34 cellular contexts compared by ENCODE assay signal in the genomic region with DNA sequence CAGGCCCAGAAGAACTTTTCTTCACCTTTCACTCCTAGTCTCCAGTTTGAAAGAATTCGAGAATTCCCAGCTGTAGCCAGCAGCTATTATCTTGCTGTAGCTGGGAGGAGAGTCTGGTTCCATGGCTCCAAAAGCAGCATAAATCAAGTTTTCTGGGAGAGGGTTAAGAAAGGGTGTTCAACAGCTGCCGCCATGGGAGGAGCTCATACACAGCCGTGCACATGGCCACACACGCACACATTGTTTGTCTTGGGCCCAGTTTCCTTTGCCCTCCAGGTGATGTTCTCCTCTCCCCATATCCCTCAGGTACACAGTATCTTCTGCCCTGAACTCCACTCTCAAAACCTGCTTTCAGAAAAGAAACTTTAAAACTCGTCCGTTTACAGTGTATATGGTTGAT. TPM values are rescaled to one million over a fixed set of nuclear protein-coding genes. Genes with fewer than 3 reads are reported as not detected.
"Had no signal": no experiment of that assay in that cellular context is flagged by ENCODE, and none has a peak within 500 bp of the region (broad histone marks: within the 10 kb centered on the region; RNA-seq: fewer than 3 reads in every experiment).

No MANE protein-coding gene starts in this region.

- H3K27ac Mint-ChIP-seq: activated CD4-positive, alpha-beta memory T cell treated with anti-CD3 and anti-CD28 coated beads, Interleukin-2, amount 10 ng/mL, durations not matched to agents 7 days and 5 days; activated CD8-positive, alpha-beta memory T cell treated with anti-CD3 and anti-CD28 coated beads, Interleukin-2, amount 10 ng/mL, durations not matched to agents 7 days and 5 days; activated naive CD8-positive, alpha-beta T cell treated with anti-CD3 and anti-CD28 coated beads for 36 hours had no signal

- H3K27ac ChIP-seq: brain microvascular endothelial cell, Peyer's patch, WERI-Rb-1 had no signal

- H3K27me3 ChIP-seq: Peyer's patch had no signal

- H3K4me3 ChIP-seq: Peyer's patch had no signal

- H3K9me3 ChIP-seq: Peyer's patch had no signal

- DNase-seq: activated CD4-positive, alpha-beta memory T cell treated with anti-CD3 and anti-CD28 coated beads, Interleukin-2, amount 10 ng/mL, durations not matched to agents 7 days and 5 days; activated CD4-positive, alpha-beta T cell treated with anti-CD3 and anti-CD28 coated beads for 1 hour; activated CD4-positive, alpha-beta T cell treated with anti-CD3 and anti-CD28 coated beads for 48 hours; activated CD4-positive, CD25-positive, alpha-beta regulatory T cell; activated CD8-positive, alpha-beta memory T cell treated with anti-CD3 and anti-CD28 coated beads for 24 hours; activated CD8-positive, alpha-beta memory T cell treated with anti-CD3 and anti-CD28 coated beads, Interleukin-2, amount 10 ng/mL, durations not matched to agents 7 days and 5 days; activated CD8-positive, alpha-beta memory T cell treated with anti-CD3 and anti-CD28 coated beads, Interleukin-2, amount 50 U/mL, for 48 hours; activated effector memory CD4-positive, alpha-beta T cell treated with anti-CD3 and anti-CD28 coated beads, Interleukin-2, amount 50 U/mL, for 16 hours; activated naive CD4-positive, alpha-beta T cell; activated naive CD4-positive, alpha-beta T cell treated with anti-CD3 and anti-CD28 coated beads, Interleukin-2, amount 50 U/mL, for 16 hours; activated naive CD8-positive, alpha-beta T cell treated with anti-CD3 and anti-CD28 coated beads for 36 hours; activated T-cell treated with anti-CD3 and anti-CD28 coated beads, Interleukin-2, amount 50 U/mL, for 48 hours; amniotic stem cell; aorta; brain microvascular endothelial cell; central memory CD4-positive, alpha-beta T cell; Karpas-422; NCI-H1105; NCI-H1417 treated with DMSO at 0.1 percent for 48 hours; NCI-H187 treated with DMSO at 0.1 percent for 48 hours; NCI-H2081; NCI-H2171 treated with DMSO at 0.1 percent for 48 hours; NCI-H2227 treated with DMSO at 0.1 percent for 48 hours; NCI-H446; NCI-H524 treated with DMSO at 0.1 percent for 48 hours; NCI-H748 treated with DMSO at 0.1 percent for 48 hours; NK-92 treated with Interleukin-12 subunit alpha and Interleukin-12 subunit beta, amount 100 ng/mL, for 24 hours; PC-3; Peyer's patch; RPMI8226; SHP77 treated with DMSO at 0.1 percent for 48 hours; T1000; WERI-Rb-1 had no signal

- H3K4me1 ChIP-seq: Peyer's patch had no signal

- H3K36me3 Mint-ChIP-seq: activated CD8-positive, alpha-beta memory T cell treated with anti-CD3 and anti-CD28 coated beads, Interleukin-2, amount 10 ng/mL, durations not matched to agents 7 days and 5 days; activated naive CD8-positive, alpha-beta T cell treated with anti-CD3 and anti-CD28 coated beads for 36 hours had no signal

- H3K4me1 Mint-ChIP-seq: activated CD4-positive, alpha-beta memory T cell treated with anti-CD3 and anti-CD28 coated beads, Interleukin-2, amount 10 ng/mL, durations not matched to agents 7 days and 5 days; activated naive CD8-positive, alpha-beta T cell treated with anti-CD3 and anti-CD28 coated beads for 36 hours had no signal

- H3K36me3 ChIP-seq: brain microvascular endothelial cell, Peyer's patch, WERI-Rb-1 had no signal

- H3K4me3 Mint-ChIP-seq: activated CD4-positive, alpha-beta memory T cell treated with anti-CD3 and anti-CD28 coated beads, Interleukin-2, amount 10 ng/mL, durations not matched to agents 7 days and 5 days; activated CD8-positive, alpha-beta memory T cell treated with anti-CD3 and anti-CD28 coated beads, Interleukin-2, amount 10 ng/mL, durations not matched to agents 7 days and 5 days; activated naive CD8-positive, alpha-beta T cell treated with anti-CD3 and anti-CD28 coated beads for 36 hours had no signal

- ATAC-seq: activated CD8-positive, alpha-beta memory T cell treated with anti-CD3 and anti-CD28 coated beads, Interleukin-2, amount 10 ng/mL, durations not matched to agents 7 days and 5 days; PC-3; SK-N-SH treated with all-trans-retinoic acid at 6 μM for 48 hours had no signal

- H3K9me3 Mint-ChIP-seq: activated CD4-positive, alpha-beta memory T cell treated with anti-CD3 and anti-CD28 coated beads, Interleukin-2, amount 10 ng/mL, durations not matched to agents 7 days and 5 days; activated naive CD8-positive, alpha-beta T cell treated with anti-CD3 and anti-CD28 coated beads for 36 hours had no signal

RNA-seq across cellular contexts. Expression of a gene that starts 4.1 kb away (rescaled TPM):
- total RNA-seq: activated CD8-positive, alpha-beta memory T cell treated with anti-CD3 and anti-CD28 coated beads, Interleukin-2, amount 10 ng/mL, durations not matched to agents 7 days and 5 days; PC-3 had no signal
